Comparison of ENCODE assay signal across 2 cellular contexts in genomic region chr16:77836801-77837200, GRCh38.
TF ChIP-seq lines count a peak whose summit lies in the region.

No MANE protein-coding gene starts in this region.

TF ChIP-seq in HEK293, 187 proteins besides CTCF, POLR2A, EP300 and RAD21:
- no peak for TF ChIP-seq ZNF600 (tag by site-specific recombination; IDR thresholded peaks at IDR 0.05)
- TF ChIP-seq ZNF768 (tag by site-specific recombination; IDR thresholded peaks at IDR 0.05) = peak; percentile 24; the same call in 1 of the 2 replicates

TF ChIP-seq in K562, 482 proteins besides CTCF, POLR2A, EP300 and RAD21:
- no peak for TF ChIP-seq ZBTB5 (IDR thresholded peaks at IDR 0.05)
- no peak for TF ChIP-seq POLR2B (IDR thresholded peaks at IDR 0.05; ENCODE audit: low read depth, partially characterized antibody)
- TF ChIP-seq HMG20B (CRISPR knock-in tag; IDR thresholded peaks at IDR 0.05) = no peak
- no peak for TF ChIP-seq TBL1XR1 (IDR thresholded peaks at IDR 0.05; ENCODE audit: low read length in 2 of 2)
- TF ChIP-seq RBM25 (IDR thresholded peaks at IDR 0.05; ENCODE audit: low read depth, low read length, severe bottlenecking) = peak; percentile 51
- no peak for TF ChIP-seq PHF20 (IDR thresholded peaks at IDR 0.05; ENCODE audit: partially characterized antibody)
- TF ChIP-seq ZNF239 (CRISPR knock-in tag; IDR thresholded peaks at IDR 0.05) = no peak
- no peak for TF ChIP-seq ARNT (IDR thresholded peaks at IDR 0.05)
- peak; percentile 5 for TF ChIP-seq ZFP36 (IDR thresholded peaks at IDR 0.05; ENCODE audit: low read depth, low read length, partially characterized antibody)
